Comparison of ENCODE assay signal across 22 cellular contexts in genomic region chr17:60463157-60463820, GRCh38. TPM values are rescaled to one million over a fixed set of nuclear protein-coding genes. Genes with fewer than 3 reads are reported as not detected.
"Had no signal": no experiment of that assay in that cellular context is flagged by ENCODE, and none has a peak within 500 bp of the region (broad histone marks: within the 10 kb centered on the region; RNA-seq: fewer than 3 reads in every experiment).

No MANE protein-coding gene starts in this region.

- DNase-seq: activated CD4-positive, alpha-beta memory T cell treated with anti-CD3 and anti-CD28 coated beads for 36 hours; activated CD4-positive, alpha-beta T cell treated with anti-CD3 and anti-CD28 coated beads for 36 hours; activated CD8-positive, alpha-beta memory T cell treated with anti-CD3 and anti-CD28 coated beads, Interleukin-2, amount 10 ng/mL, durations not matched to agents 7 days and 5 days; activated naive CD4-positive, alpha-beta T cell treated with anti-CD3 and anti-CD28 coated beads, Interleukin-2, amount 10 ng/mL, durations not matched to agents 7 days and 5 days; activated T-cell treated with anti-CD3 and anti-CD28 coated beads, Interleukin-2, amount 50 U/mL, for 1 hour; heart left ventricle; left colon; mammary epithelial cell; mucosa of descending colon; natural killer cell; posterior cingulate gyrus; retina; stimulated activated CD4-positive, alpha-beta T cell treated with anti-CD3 and anti-CD28 coated beads, Interleukin-4, amount 100 ng/mL, for 1 hour; stimulated activated naive CD4-positive, alpha-beta T cell; substantia nigra; T-helper 17 cell; transverse colon; WERI-Rb-1 had no signal

- H3K27ac ChIP-seq: heart left ventricle, transverse colon, WERI-Rb-1 had no signal

- H3K9me3 Mint-ChIP-seq: activated CD4-positive, alpha-beta memory T cell treated with anti-CD3 and anti-CD28 coated beads for 36 hours; activated naive CD4-positive, alpha-beta T cell treated with anti-CD3 and anti-CD28 coated beads, Interleukin-2, amount 10 ng/mL, durations not matched to agents 7 days and 5 days; natural killer cell had no signal

- H3K9me3 ChIP-seq: heart left ventricle, mucosa of descending colon, transverse colon had no signal

- ATAC-seq: activated CD4-positive, alpha-beta T cell treated with anti-CD3 and anti-CD28 coated beads for 36 hours; activated CD8-positive, alpha-beta memory T cell treated with anti-CD3 and anti-CD28 coated beads, Interleukin-2, amount 10 ng/mL, durations not matched to agents 7 days and 5 days; esophagus mucosa; left colon; mucosa of descending colon; natural killer cell; T-helper 17 cell had no signal

- H3K27me3 Mint-ChIP-seq: activated CD4-positive, alpha-beta memory T cell treated with anti-CD3 and anti-CD28 coated beads for 36 hours; activated CD4-positive, alpha-beta T cell treated with anti-CD3 and anti-CD28 coated beads for 36 hours; activated CD8-positive, alpha-beta memory T cell treated with anti-CD3 and anti-CD28 coated beads, Interleukin-2, amount 10 ng/mL, durations not matched to agents 7 days and 5 days; activated naive CD4-positive, alpha-beta T cell treated with anti-CD3 and anti-CD28 coated beads, Interleukin-2, amount 10 ng/mL, durations not matched to agents 7 days and 5 days; T-helper 17 cell had no signal

- H3K27ac Mint-ChIP-seq: activated CD4-positive, alpha-beta memory T cell treated with anti-CD3 and anti-CD28 coated beads for 36 hours; activated CD4-positive, alpha-beta T cell treated with anti-CD3 and anti-CD28 coated beads for 36 hours; activated CD8-positive, alpha-beta memory T cell treated with anti-CD3 and anti-CD28 coated beads, Interleukin-2, amount 10 ng/mL, durations not matched to agents 7 days and 5 days; activated naive CD4-positive, alpha-beta T cell treated with anti-CD3 and anti-CD28 coated beads, Interleukin-2, amount 10 ng/mL, durations not matched to agents 7 days and 5 days; natural killer cell had no signal

- H3K27me3 ChIP-seq: heart left ventricle, transverse colon had no signal

- H3K4me1 Mint-ChIP-seq: activated CD4-positive, alpha-beta T cell treated with anti-CD3 and anti-CD28 coated beads for 36 hours; activated CD8-positive, alpha-beta memory T cell treated with anti-CD3 and anti-CD28 coated beads, Interleukin-2, amount 10 ng/mL, durations not matched to agents 7 days and 5 days; activated naive CD4-positive, alpha-beta T cell treated with anti-CD3 and anti-CD28 coated beads, Interleukin-2, amount 10 ng/mL, durations not matched to agents 7 days and 5 days had no signal

- H3K4me3 ChIP-seq: heart left ventricle, mucosa of descending colon, transverse colon had no signal

- H3K4me3 Mint-ChIP-seq: activated CD4-positive, alpha-beta memory T cell treated with anti-CD3 and anti-CD28 coated beads for 36 hours; activated CD4-positive, alpha-beta T cell treated with anti-CD3 and anti-CD28 coated beads for 36 hours; activated CD8-positive, alpha-beta memory T cell treated with anti-CD3 and anti-CD28 coated beads, Interleukin-2, amount 10 ng/mL, durations not matched to agents 7 days and 5 days; activated naive CD4-positive, alpha-beta T cell treated with anti-CD3 and anti-CD28 coated beads, Interleukin-2, amount 10 ng/mL, durations not matched to agents 7 days and 5 days; natural killer cell; T-helper 17 cell had no signal

RNA-seq across cellular contexts. Expression of gene CHCT1, which starts 41.0 kb away (rescaled TPM):
- total RNA-seq: activated CD4-positive, alpha-beta memory T cell treated with anti-CD3 and anti-CD28 coated beads for 36 hours; activated CD8-positive, alpha-beta memory T cell treated with anti-CD3 and anti-CD28 coated beads, Interleukin-2, amount 10 ng/mL, durations not matched to agents 7 days and 5 days; astrocyte; bronchial epithelial cell; esophagus mucosa; frontal cortex; left colon; mammary epithelial cell; mucosa of descending colon; natural killer cell; T-helper 17 cell; transverse colon had no signal
